Comparison of ENCODE assay signal across 12 cellular contexts in the genomic region with DNA sequence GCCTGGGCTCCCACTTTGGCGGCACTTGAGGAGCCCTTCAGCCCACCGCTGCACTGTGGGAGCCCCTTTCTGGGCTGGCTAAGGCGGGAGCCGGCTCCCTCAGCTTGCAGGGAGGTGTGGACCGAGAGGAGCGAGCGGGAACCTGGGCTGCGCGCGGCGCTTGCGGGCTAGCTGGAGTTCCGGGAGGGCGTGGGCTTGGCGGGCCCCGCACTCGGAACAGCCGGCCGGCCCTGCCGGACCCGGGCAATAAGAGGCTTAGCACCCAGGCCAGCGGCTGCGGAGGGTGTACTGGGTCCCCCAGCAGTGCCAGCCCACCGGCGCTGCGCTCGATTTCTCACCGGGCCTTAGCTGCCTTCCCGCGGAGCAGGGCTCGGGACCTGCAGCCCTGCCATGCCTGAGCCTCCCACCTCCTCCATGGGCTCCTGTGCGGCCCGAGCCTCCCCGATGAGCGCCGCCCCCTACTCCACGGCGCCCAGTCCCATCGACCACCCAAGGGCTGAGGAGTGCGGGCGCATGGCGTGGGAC. TPM values are rescaled to one million over a fixed set of nuclear protein-coding genes. Genes with fewer than 3 reads are reported as not detected.
DNase-seq lines count a peak whose midpoint lies in the region; ATAC-seq, FAIRE-seq and TF ChIP-seq lines count a peak whose summit lies in the region.
"Not testable (repeated sequence)": the region's sequence is repeated elsewhere in the genome, so short reads cannot be mapped to it uniquely, and the experiment has no call there.
"Had no signal": no experiment of that assay in that cellular context is flagged by ENCODE, and none has a peak within 500 bp of the region (broad histone marks: within the 10 kb centered on the region; RNA-seq: fewer than 3 reads in every experiment).

No MANE protein-coding gene starts in this region.

- H3K9me3 Mint-ChIP-seq in GM23338, result not testable (repeated sequence)

- H3K9me2 ChIP-seq in GM23338 (ENCODE audit: insufficient read depth), result not testable (repeated sequence)

- H3K4me3 Mint-ChIP-seq in GM23338, result not testable (repeated sequence)

- in situ Hi-C loops in HepG2 (cut with HindIII; ENCODE audit: extremely low pct_ligation_motif_present, low pct_unique_long_range_greater_than_20kb), result not testable (repeated sequence)

- H3K4me2 ChIP-seq in GM23338; HepG2 (ENCODE audit: low read depth, low read length): not testable (repeated sequence)

- not testable (repeated sequence) for H3K4me1 Mint-ChIP-seq in GM23338

- intact Hi-C loops in HepG2 (cut with micrococcal nuclease; ENCODE audit: unreplicated experiment); sigmoid colon (cut with DNase I); upper lobe of right lung (cut with DNase I): not testable (repeated sequence)

- 98% methylated on average over 37 of the region's 42 CpGs for WGBS in HepG2 (ENCODE audit: low lambda C conversion rate)
- WGBS in sigmoid colon, 2 donors, result 95 to 97% methylated on average over 42 of the region's 42 CpGs

- TF ChIP-seq RAD21 in HepG2 (CRISPR knock-in tag; IDR thresholded peaks at IDR 0.05), result not testable (repeated sequence)

- H3K4me1 ChIP-seq in GM23338 (ENCODE audit: insufficient read depth); RWPE2 (ENCODE audit: insufficient read depth, poor library complexity, severe bottlenecking); sigmoid colon; upper lobe of right lung: not testable (repeated sequence)
- H3K4me1 ChIP-seq in HepG2 (ENCODE audit: insufficient read depth, low read length), result peaks cover 27% of the 10 kb centered on the region

- CTCF ChIA-PET in HepG2 (lab: Yijun Ruan, JAX; ENCODE audit: low intra/inter-chr PET ratio, low total read pairs), result not testable (repeated sequence)

- H3K9ac ChIP-seq in HepG2 (ENCODE audit: insufficient read depth, low read depth, low read length), result not testable (repeated sequence)

- POLR2A ChIA-PET in HepG2 (lab: Yijun Ruan, JAX), result interaction anchor here (1.1 to 1.9 kb wide), 2 partner anchors 8 to 11 kb away, joined by 3 to 11 read pairs; a partner anchor contains a TSS

- peak; percentile 22 for DNase-seq in GM23338 (ENCODE audit: low spot score)
- DNase-seq in RWPE2 (ENCODE audit: low spot score), result peak; percentile 78
- DNase-seq in HepG2 (ENCODE audit: low spot score), result not testable (repeated sequence)
- peak; percentile 46 for DNase-seq in sigmoid colon
- DNase-seq in upper lobe of right lung, result peak; percentile 48

- not testable (repeated sequence) for FAIRE-seq in HepG2 (lab: Jason Lieb, UNC)

- H3K36me3 ChIP-seq in GM23338 (ENCODE audit: insufficient read depth); RWPE2 (ENCODE audit: low read depth); HepG2 (replicated peaks in 1 of 2; ENCODE audit: control insufficient read depth in 1 of 2, insufficient read depth in 2 of 2, low read length in 2 of 2); sigmoid colon; upper lobe of right lung: not testable (repeated sequence)

- not testable (repeated sequence) for TF ChIP-seq EP300 in HepG2 (IDR thresholded peaks at IDR 0.05; ENCODE audit: low read depth in 2 of 2, low read length in 2 of 2); HepG2 (CRISPR knock-in tag; IDR thresholded peaks at IDR 0.05; ENCODE audit: borderline replicate concordance); sigmoid colon (IDR thresholded peaks at IDR 0.05)

- H3K79me2 ChIP-seq in GM23338 (replicated peaks; ENCODE audit: insufficient read depth); HepG2 (ENCODE audit: insufficient read depth, low read length): not testable (repeated sequence)

- H3K4me3 ChIP-seq in GM23338; RWPE2 (ENCODE audit: severe bottlenecking); HepG2 (replicated peaks in 1 of 3; ENCODE audit: insufficient read depth in 1 of 3, low read depth in 2 of 3, low read length in 3 of 3); sigmoid colon; upper lobe of right lung: not testable (repeated sequence)

- not testable (repeated sequence) for H3K36me3 Mint-ChIP-seq in GM23338 (ENCODE audit: low read depth)

- BruUV-seq in HepG2 (replicated peaks; lab: Mats Ljungman, UMichigan), result not testable (repeated sequence)

- TF ChIP-seq CTCF in GM23338 (conservative IDR thresholded peaks at IDR 0.05; ENCODE audit: low read depth in 2 of 2); RWPE2 (IDR thresholded peaks at IDR 0.05; ENCODE audit: poor library complexity, severe bottlenecking); HepG2 (CRISPR knock-in tag; IDR thresholded peaks at IDR 0.05); sigmoid colon (IDR thresholded peaks at IDR 0.05); upper lobe of right lung (IDR thresholded peaks at IDR 0.05): not testable (repeated sequence)

- TF ChIP-seq POLR2A in HepG2 (IDR thresholded peaks at IDR 0.05; ENCODE audit: insufficient read depth in 1 of 2, low read depth in 2 of 2, low read length in 2 of 2); sigmoid colon (IDR thresholded peaks at IDR 0.05): not testable (repeated sequence)

- H3K27ac Mint-ChIP-seq in GM23338, result not testable (repeated sequence)

- H3K9me3 ChIP-seq in RWPE2 (ENCODE audit: severe bottlenecking); HepG2 (ENCODE audit: low read length); sigmoid colon; upper lobe of right lung: not testable (repeated sequence)

- not testable (repeated sequence) for H4K20me1 ChIP-seq in GM23338 (replicated peaks; ENCODE audit: insufficient read depth); HepG2 (ENCODE audit: insufficient read depth, low read length)

- not testable (repeated sequence) for H3K27ac ChIP-seq in GM23338 (ENCODE audit: low read depth); RWPE2 (ENCODE audit: poor library complexity, severe bottlenecking); HepG2 (ENCODE audit: extremely low read length, insufficient read depth, low read length); sigmoid colon; upper lobe of right lung

- not testable (repeated sequence) for H3F3A ChIP-seq in GM23338 (replicated peaks; ENCODE audit: low read depth)

- not testable (repeated sequence) for H2AFZ ChIP-seq in GM23338; HepG2 (ENCODE audit: low read length)

- ATAC-seq in GM23338; RWPE2 (ENCODE audit: low read depth); HepG2; upper lobe of right lung: not testable (repeated sequence)

- not testable (repeated sequence) for H3K27me3 Mint-ChIP-seq in GM23338 (ENCODE audit: insufficient read depth, low read depth, poor library complexity)

- H3K27me3 ChIP-seq in GM23338 (ENCODE audit: insufficient read depth); RWPE2 (ENCODE audit: insufficient read depth, poor library complexity, severe bottlenecking); HepG2 (ENCODE audit: control insufficient read depth in 1 of 2, insufficient read depth in 2 of 2, low read length in 2 of 2); sigmoid colon; upper lobe of right lung: not testable (repeated sequence)

RNA-seq across cellular contexts. Expression of a gene that starts 11.9 kb away (rescaled TPM):
- total RNA-seq in GM23338 (2014; rRNA removed; shearing (Covaris generic)), result 1.6 and 3.5 TPM in 2 replicates
- polyA plus RNA-seq in GM23338 (2016; fragmentation: Nextera tagmentation; extraction: Ambion mirVana), result 0.73 and 0.87 TPM in 2 replicates
- 13.6 and 24.5 TPM in 2 replicates for total RNA-seq in HepG2 (2016; rRNA removed; fragmentation: Illumina TruSeq; extraction: Trizol)
- total RNA-seq in HepG2 (2016; cell fraction: cytosol; rRNA removed; fragmentation: Illumina TruSeq; extraction: Trizol; ENCODE audit: low read depth), result 2.8 and 2.9 TPM in 2 replicates
- total RNA-seq in HepG2 (2016; cell fraction: insoluble cytoplasmic fraction; rRNA removed; fragmentation: Illumina TruSeq; extraction: Trizol), result 13.1 and 24.2 TPM in 2 replicates
- 8.8 and 10.2 TPM in 2 replicates for total RNA-seq in HepG2 (2016; cell fraction: membrane; rRNA removed; fragmentation: Illumina TruSeq; extraction: Trizol)
- total RNA-seq in HepG2 (2016; cell fraction: nucleus; rRNA removed; fragmentation: Illumina TruSeq; extraction: Trizol), result 20.0 and 25.7 TPM in 2 replicates
- 9.6 and 10.4 TPM in 2 replicates for polyA plus RNA-seq in HepG2 (2011; rRNA removed)
- 7.7 and 12.9 TPM in 2 replicates for polyA plus RNA-seq in HepG2 (2011; cell fraction: cytosol; rRNA removed)
- polyA plus RNA-seq in HepG2 (2011; cell fraction: nucleus; rRNA removed), result 10.1 and 10.7 TPM in 2 replicates
- 18.0 and 19.6 TPM in 2 replicates for polyA plus RNA-seq in HepG2 (2012)
- polyA plus RNA-seq in HepG2 (2016; cell fraction: cytosol; fragmentation: Illumina TruSeq; extraction: Trizol; ENCODE audit: low read depth), result 2.4 TPM in 2 replicates
- polyA plus RNA-seq in HepG2 (2016; cell fraction: insoluble cytoplasmic fraction; fragmentation: Illumina TruSeq; extraction: Trizol; ENCODE audit: low read depth), result 10.6 and 10.9 TPM in 2 replicates
- 4.4 and 4.9 TPM in 2 replicates for polyA plus RNA-seq in HepG2 (2016; cell fraction: membrane; fragmentation: Illumina TruSeq; extraction: Trizol; ENCODE audit: low read depth)
- polyA plus RNA-seq in HepG2 (2016; cell fraction: nucleus; fragmentation: Illumina TruSeq; extraction: Trizol; ENCODE audit: insufficient read depth, low read depth), result 33.0 and 34.7 TPM in 2 replicates
- 11.7 and 21.7 TPM in 2 replicates for polyA minus RNA-seq in HepG2 (2011; rRNA and poly(A)+ RNA removed; ENCODE audit: low replicate concordance)
- 10.1 and 13.8 TPM in 2 replicates for polyA minus RNA-seq in HepG2 (2011; cell fraction: cytosol; rRNA and poly(A)+ RNA removed)
- polyA minus RNA-seq in HepG2 (2011; cell fraction: nucleus; rRNA and poly(A)+ RNA removed), result 6.7 and 9.0 TPM in 2 replicates
- total RNA-seq in sigmoid colon, result 1 to 10 TPM; 6.1 to 9.1 (median 7.4) TPM
- 1 to 10 TPM in 2 of 3 donors, under 1 TPM in 1; 0.60 to 6.1 (median 1.4) TPM for polyA plus RNA-seq in sigmoid colon
- total RNA-seq in upper lobe of right lung, result 12.6 TPM

RNA-seq across cellular contexts. Expression of a gene that starts 37.8 kb away (rescaled TPM):
- total RNA-seq in GM23338 (2014; rRNA removed; shearing (Covaris generic)), result not detected in 2 replicates
- polyA plus RNA-seq in GM23338 (2016; fragmentation: Nextera tagmentation; extraction: Ambion mirVana), result not detected in 2 replicates
- total RNA-seq in HepG2 (2016; rRNA removed; fragmentation: Illumina TruSeq; extraction: Trizol), result not detected in 2 replicates
- total RNA-seq in HepG2 (2016; cell fraction: cytosol; rRNA removed; fragmentation: Illumina TruSeq; extraction: Trizol; ENCODE audit: low read depth), result not detected in 2 replicates
- total RNA-seq in HepG2 (2016; cell fraction: insoluble cytoplasmic fraction; rRNA removed; fragmentation: Illumina TruSeq; extraction: Trizol), result not detected in 2 replicates
- total RNA-seq in HepG2 (2016; cell fraction: membrane; rRNA removed; fragmentation: Illumina TruSeq; extraction: Trizol), result not detected in 2 replicates
- total RNA-seq in HepG2 (2016; cell fraction: nucleus; rRNA removed; fragmentation: Illumina TruSeq; extraction: Trizol), result not detected in 2 replicates
- not detected in 2 replicates for polyA plus RNA-seq in HepG2 (2011; rRNA removed)
- not detected in 2 replicates for polyA plus RNA-seq in HepG2 (2011; cell fraction: cytosol; rRNA removed)
- not detected in 2 replicates for polyA plus RNA-seq in HepG2 (2011; cell fraction: nucleus; rRNA removed)
- not detected in 2 replicates for polyA plus RNA-seq in HepG2 (2012)
- polyA plus RNA-seq in HepG2 (2016; cell fraction: cytosol; fragmentation: Illumina TruSeq; extraction: Trizol; ENCODE audit: low read depth), result not detected in 2 replicates
- not detected in 2 replicates for polyA plus RNA-seq in HepG2 (2016; cell fraction: insoluble cytoplasmic fraction; fragmentation: Illumina TruSeq; extraction: Trizol; ENCODE audit: low read depth)
- not detected in 2 replicates for polyA plus RNA-seq in HepG2 (2016; cell fraction: membrane; fragmentation: Illumina TruSeq; extraction: Trizol; ENCODE audit: low read depth)
- polyA plus RNA-seq in HepG2 (2016; cell fraction: nucleus; fragmentation: Illumina TruSeq; extraction: Trizol; ENCODE audit: insufficient read depth, low read depth), result not detected in 2 replicates
- polyA minus RNA-seq in HepG2 (2011; rRNA and poly(A)+ RNA removed; ENCODE audit: low replicate concordance), result not detected in 2 replicates
- not detected in 2 replicates for polyA minus RNA-seq in HepG2 (2011; cell fraction: cytosol; rRNA and poly(A)+ RNA removed)
- not detected in 2 replicates for polyA minus RNA-seq in HepG2 (2011; cell fraction: nucleus; rRNA and poly(A)+ RNA removed)
- not detected for total RNA-seq in sigmoid colon
- not detected for polyA plus RNA-seq in sigmoid colon
- not detected for total RNA-seq in upper lobe of right lung
- total RNA-seq: A673; CD4-positive, alpha-beta memory T cell; CD4-positive, CD25-positive, alpha-beta regulatory T cell; CD8-positive, alpha-beta memory T cell; Daoy had no signal
- polyA plus RNA-seq: AG04450; CD14-positive monocyte; CD4-positive, alpha-beta memory T cell; CD4-positive, CD25-positive, alpha-beta regulatory T cell; CD8-positive, alpha-beta memory T cell had no signal

RNA-seq across cellular contexts. Expression of a gene that starts 52.0 kb away (rescaled TPM):
- 6.9 and 11.2 TPM in 2 replicates for total RNA-seq in GM23338 (2014; rRNA removed; shearing (Covaris generic))
- 4.5 and 5.9 TPM in 2 replicates for polyA plus RNA-seq in GM23338 (2016; fragmentation: Nextera tagmentation; extraction: Ambion mirVana)
- not detected in 2 replicates for total RNA-seq in HepG2 (2016; rRNA removed; fragmentation: Illumina TruSeq; extraction: Trizol)
- total RNA-seq in HepG2 (2016; cell fraction: cytosol; rRNA removed; fragmentation: Illumina TruSeq; extraction: Trizol; ENCODE audit: low read depth), result not detected in 2 replicates
- not detected in 2 replicates for total RNA-seq in HepG2 (2016; cell fraction: insoluble cytoplasmic fraction; rRNA removed; fragmentation: Illumina TruSeq; extraction: Trizol)
- total RNA-seq in HepG2 (2016; cell fraction: membrane; rRNA removed; fragmentation: Illumina TruSeq; extraction: Trizol), result not detected in 2 replicates
- not detected in 2 replicates for total RNA-seq in HepG2 (2016; cell fraction: nucleus; rRNA removed; fragmentation: Illumina TruSeq; extraction: Trizol)
- polyA plus RNA-seq in HepG2 (2011; rRNA removed), result 0.04 and 0.13 TPM in 2 replicates
- 0.26 TPM in 1 of 2 replicates, not detected in the other for polyA plus RNA-seq in HepG2 (2011; cell fraction: cytosol; rRNA removed)
- polyA plus RNA-seq in HepG2 (2011; cell fraction: nucleus; rRNA removed), result 0.26 TPM in 1 of 2 replicates, not detected in the other
- 0.47 and 0.64 TPM in 2 replicates for polyA plus RNA-seq in HepG2 (2012)
- not detected in 2 replicates for polyA plus RNA-seq in HepG2 (2016; cell fraction: cytosol; fragmentation: Illumina TruSeq; extraction: Trizol; ENCODE audit: low read depth)
- not detected in 2 replicates for polyA plus RNA-seq in HepG2 (2016; cell fraction: insoluble cytoplasmic fraction; fragmentation: Illumina TruSeq; extraction: Trizol; ENCODE audit: low read depth)
- not detected in 2 replicates for polyA plus RNA-seq in HepG2 (2016; cell fraction: membrane; fragmentation: Illumina TruSeq; extraction: Trizol; ENCODE audit: low read depth)
- polyA plus RNA-seq in HepG2 (2016; cell fraction: nucleus; fragmentation: Illumina TruSeq; extraction: Trizol; ENCODE audit: insufficient read depth, low read depth), result not detected in 2 replicates
- polyA minus RNA-seq in HepG2 (2011; rRNA and poly(A)+ RNA removed; ENCODE audit: low replicate concordance), result not detected in 2 replicates
- polyA minus RNA-seq in HepG2 (2011; cell fraction: cytosol; rRNA and poly(A)+ RNA removed), result not detected in 2 replicates
- polyA minus RNA-seq in HepG2 (2011; cell fraction: nucleus; rRNA and poly(A)+ RNA removed), result not detected in 2 replicates
- 1 to 10 TPM in 2 of 4 donors, under 1 TPM in 1, not detected in 1; 0.36 to 1.4 (median 1.3) TPM for total RNA-seq in sigmoid colon
- under 1 TPM in 2 of 3 donors, not detected in 1; 0.20 to 0.60 TPM for polyA plus RNA-seq in sigmoid colon
- not detected for total RNA-seq in upper lobe of right lung
- total RNA-seq: CD4-positive, alpha-beta memory T cell; CD4-positive, CD25-positive, alpha-beta regulatory T cell; CD8-positive, alpha-beta memory T cell had no signal
- polyA plus RNA-seq: AG04450; CD14-positive monocyte; CD8-positive, alpha-beta memory T cell had no signal

RNA-seq across cellular contexts. Expression of a gene that starts 56.4 kb away (rescaled TPM):
- total RNA-seq in GM23338 (2014; rRNA removed; shearing (Covaris generic)), result not detected in 2 replicates
- not detected in 2 replicates for polyA plus RNA-seq in GM23338 (2016; fragmentation: Nextera tagmentation; extraction: Ambion mirVana)
- total RNA-seq in HepG2 (2016; rRNA removed; fragmentation: Illumina TruSeq; extraction: Trizol), result 169 and 190 TPM in 2 replicates
- total RNA-seq in HepG2 (2016; cell fraction: cytosol; rRNA removed; fragmentation: Illumina TruSeq; extraction: Trizol; ENCODE audit: low read depth), result 29.0 and 32.3 TPM in 2 replicates
- 151 and 173 TPM in 2 replicates for total RNA-seq in HepG2 (2016; cell fraction: insoluble cytoplasmic fraction; rRNA removed; fragmentation: Illumina TruSeq; extraction: Trizol)
- total RNA-seq in HepG2 (2016; cell fraction: membrane; rRNA removed; fragmentation: Illumina TruSeq; extraction: Trizol), result 112 and 124 TPM in 2 replicates
- total RNA-seq in HepG2 (2016; cell fraction: nucleus; rRNA removed; fragmentation: Illumina TruSeq; extraction: Trizol), result 102 and 116 TPM in 2 replicates
- 80.9 and 112 TPM in 2 replicates for polyA plus RNA-seq in HepG2 (2011; rRNA removed)
- 42.6 and 51.4 TPM in 2 replicates for polyA plus RNA-seq in HepG2 (2011; cell fraction: cytosol; rRNA removed)
- 155 and 166 TPM in 2 replicates for polyA plus RNA-seq in HepG2 (2011; cell fraction: nucleus; rRNA removed)
- polyA plus RNA-seq in HepG2 (2012), result 118 and 127 TPM in 2 replicates
- 15.4 and 16.4 TPM in 2 replicates for polyA plus RNA-seq in HepG2 (2016; cell fraction: cytosol; fragmentation: Illumina TruSeq; extraction: Trizol; ENCODE audit: low read depth)
- polyA plus RNA-seq in HepG2 (2016; cell fraction: insoluble cytoplasmic fraction; fragmentation: Illumina TruSeq; extraction: Trizol; ENCODE audit: low read depth), result 119 and 153 TPM in 2 replicates
- polyA plus RNA-seq in HepG2 (2016; cell fraction: membrane; fragmentation: Illumina TruSeq; extraction: Trizol; ENCODE audit: low read depth), result 46.6 and 47.5 TPM in 2 replicates
- 182 and 192 TPM in 2 replicates for polyA plus RNA-seq in HepG2 (2016; cell fraction: nucleus; fragmentation: Illumina TruSeq; extraction: Trizol; ENCODE audit: insufficient read depth, low read depth)
- polyA minus RNA-seq in HepG2 (2011; rRNA and poly(A)+ RNA removed; ENCODE audit: low replicate concordance), result 4.8 and 366 TPM in 2 replicates
- polyA minus RNA-seq in HepG2 (2011; cell fraction: cytosol; rRNA and poly(A)+ RNA removed), result 84.1 and 95.5 TPM in 2 replicates
- polyA minus RNA-seq in HepG2 (2011; cell fraction: nucleus; rRNA and poly(A)+ RNA removed), result 74.7 and 93.0 TPM in 2 replicates
- total RNA-seq in sigmoid colon, result 1 to 10 TPM in 1 of 4 donors, under 1 TPM in 1, not detected in 2; 0.27 to 1.1 TPM
- polyA plus RNA-seq in sigmoid colon, result 100 to 1,000 TPM in 2 of 3 donors, 10 to 100 TPM in 1; 52.9 to 124 (median 112) TPM
- 0.20 TPM for total RNA-seq in upper lobe of right lung
- total RNA-seq: A673; CD4-positive, alpha-beta memory T cell; CD4-positive, CD25-positive, alpha-beta regulatory T cell; CD8-positive, alpha-beta memory T cell; Daoy had no signal
- polyA plus RNA-seq: AG04450; CD14-positive monocyte; CD4-positive, alpha-beta memory T cell; CD4-positive, CD25-positive, alpha-beta regulatory T cell; CD8-positive, alpha-beta memory T cell had no signal
